Comparison of ENCODE assay signal across 7 cellular contexts in the genomic region with DNA sequence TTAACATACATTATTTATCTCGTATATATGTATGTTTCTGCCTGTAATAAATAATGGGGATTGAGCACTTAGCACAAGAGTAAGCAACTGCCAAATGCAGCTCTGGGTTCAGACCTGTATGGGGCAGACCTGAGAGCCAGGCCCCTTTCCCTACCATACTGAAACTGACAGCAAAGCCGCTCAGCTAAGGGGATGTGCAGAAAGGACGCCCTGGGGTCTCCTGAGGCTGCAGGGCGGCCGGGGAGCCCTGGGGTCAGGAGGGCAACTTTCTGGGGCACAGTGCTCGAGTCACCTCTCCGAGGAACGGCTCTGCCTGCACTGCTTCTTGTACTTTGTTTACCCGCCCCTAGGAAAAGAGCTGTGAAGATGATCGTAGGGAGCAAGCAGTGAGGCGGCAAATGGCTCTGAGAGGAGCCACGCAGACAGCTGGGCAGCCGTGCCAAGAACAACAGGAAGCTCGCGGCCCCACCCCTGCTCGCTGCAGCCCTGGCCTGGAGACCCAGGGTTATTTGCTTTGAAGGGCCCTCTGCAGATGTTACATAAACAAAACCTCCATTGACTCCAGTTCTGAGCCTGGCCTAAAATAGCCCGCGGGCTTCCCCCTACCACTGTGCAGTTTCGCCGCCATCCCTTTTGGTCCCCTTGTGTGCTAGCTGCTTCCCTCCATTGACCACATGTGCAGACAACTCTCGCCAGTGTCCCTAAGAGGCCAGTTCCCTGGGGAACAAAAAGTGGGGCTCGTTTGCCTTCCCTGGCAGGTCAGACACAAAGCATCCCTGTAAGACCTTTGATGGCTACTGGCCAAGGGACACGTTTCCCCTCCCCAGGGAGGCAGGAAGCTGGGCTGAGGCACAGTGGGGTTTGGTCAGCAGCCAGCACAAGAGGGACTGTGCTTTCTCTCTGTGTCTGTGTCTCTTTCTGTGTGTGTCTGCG.
DNase-seq lines count a peak whose midpoint lies in the region; ATAC-seq and TF ChIP-seq lines count a peak whose summit lies in the region.

No MANE protein-coding gene starts in this region.

- peak overlapping the region; percentile 49 for H3K4me3 ChIP-seq in GM12865 (ENCODE audit: low read depth, low read length)
- no peak overlapping the region for H3K4me3 ChIP-seq in IMR-90 (ENCODE audit: insufficient read depth, low read depth, low read length)
- peak overlapping the region; percentile 36 for H3K4me3 ChIP-seq in lower lobe of right lung

- TF ChIP-seq CTCF in GM12865 (IDR thresholded peaks at IDR 0.05; ENCODE audit: insufficient read depth, low read depth, low read length, missing control alignments), result peak; percentile 24
- TF ChIP-seq CTCF in IMR-90 (conservative IDR thresholded peaks at IDR 0.05; ENCODE audit: low read depth, low read length), result 0 out of 2 replicates have a peak, but pooled peaks have one; percentile 10
- no peak for TF ChIP-seq CTCF in lower lobe of right lung (IDR thresholded peaks at IDR 0.05)

- peak overlapping the region; percentile 97 for H4K8ac ChIP-seq in IMR-90 (ENCODE audit: low read depth in 2 of 2, low read length in 2 of 2)

- peak overlapping the region; percentile 98 for H4K91ac ChIP-seq in IMR-90 (ENCODE audit: insufficient read depth, low read depth, low read length)

- peak overlapping the region; percentile 95 for H3K14ac ChIP-seq in IMR-90 (replicated peaks; ENCODE audit: low read depth, low read length)

- H3K18ac ChIP-seq in IMR-90 (ENCODE audit: low read depth, low read length), result peak overlapping the region; percentile 89

- H2AK5ac ChIP-seq in IMR-90 (ENCODE audit: low read depth, low read length), result peak overlapping the region; percentile 81

- H2BK5ac ChIP-seq in IMR-90 (ENCODE audit: low read depth, low read length, poor library complexity, severe bottlenecking), result peak overlapping the region; percentile 67

- peak overlapping the region; percentile 90 for H2AK9ac ChIP-seq in IMR-90 (replicated peaks; ENCODE audit: low read depth, low read length, poor library complexity)

- CTCF ChIA-PET in IMR-90 (lab: Yijun Ruan, JAX), result interaction anchor here (0.6 to 1.0 kb wide), 2 partner anchors 14 to 488 kb away, joined by 3 to 6 read pairs; no protein-coding TSS in a partner anchor

- H3K9me3 ChIP-seq in IMR-90 (ENCODE audit: control insufficient read depth, insufficient read depth, low read length), result no peaks in the 10 kb centered on the region
- H3K9me3 ChIP-seq in lower lobe of right lung, result no peaks in the 10 kb centered on the region

- H4K5ac ChIP-seq in IMR-90 (ENCODE audit: low read depth, low read length), result peak overlapping the region; percentile 96

- BruUV-seq in IMR-90 (replicated peaks; lab: Mats Ljungman, UMichigan), result no TSS peak

- H3K23ac ChIP-seq in IMR-90 (ENCODE audit: low read depth, low read length), result peak overlapping the region; percentile 81

- peak overlapping the region; percentile 99 for H2BK120ac ChIP-seq in IMR-90 (ENCODE audit: low read depth, low read length)

- dilution Hi-C loops in IMR-90 (cut with HindIII; ENCODE audit: low sequenced_read_pairs, unreplicated experiment), result no loop called here

- peak overlapping the region; percentile 45 for H3K4me2 ChIP-seq in IMR-90 (ENCODE audit: low read depth, low read length)

- H3K9ac ChIP-seq in IMR-90 (ENCODE audit: low read depth, low read length), result peak overlapping the region; percentile 62

- H3K27ac ChIP-seq in IMR-90 (ENCODE audit: insufficient read depth, low read length) (peak overlapping the region; percentile 86), lower lobe of right lung (peak overlapping the region; percentile 77)

- TF ChIP-seq RAD21 in IMR-90 (IDR thresholded peaks at IDR 0.05; ENCODE audit: low read length), result peak; percentile 4; the same call in 1 of the 2 replicates

- H4K20me1 ChIP-seq in IMR-90 (ENCODE audit: insufficient read depth, low read length), result no peaks in the 10 kb centered on the region

- TF ChIP-seq POLR2A in IMR-90 (IDR thresholded peaks at IDR 0.05; ENCODE audit: low read depth, low read length), result no peak

- H3K36me3 ChIP-seq in IMR-90 (ENCODE audit: control insufficient read depth, insufficient read depth, low read length), result no peaks in the 10 kb centered on the region
- H3K36me3 ChIP-seq in lower lobe of right lung, result no peaks in the 10 kb centered on the region

- peak overlapping the region; percentile 93 for H2AFZ ChIP-seq in IMR-90 (replicated peaks; ENCODE audit: low read length, poor library complexity)

- intact Hi-C loops in IMR-90 (cut with micrococcal nuclease), result loop anchor here (5.0 to 10.0 kb wide), 3 partner anchors 125 to 362 kb away; a partner anchor contains a TSS
- intact Hi-C loops in lower lobe of right lung (cut with DNase I), result no loop called here

- no peaks in the 10 kb centered on the region for H3K79me1 ChIP-seq in IMR-90 (ENCODE audit: low read depth in 1 of 2, low read length in 2 of 2)

- H2BK15ac ChIP-seq in IMR-90 (ENCODE audit: low read depth, low read length), result peak overlapping the region; percentile 98

- POLR2A ChIA-PET in IMR-90 (lab: Charles Lee; ENCODE audit: unreplicated experiment), result interaction anchor here (0.6 to 1.7 kb wide), 7 partner anchors 14 to 1234 kb away, joined by 3 to 6 read pairs (median 4); no protein-coding TSS in a partner anchor

- peak; percentile 93 for DNase-seq in GM12865 (ENCODE audit: low read depth)
- peak; percentile 77 for DNase-seq in IMR-90
- peak; percentile 64 for DNase-seq in dermis blood vessel endothelial cell
- DNase-seq in lower lobe of right lung, result peak; percentile 77
- DNase-seq in superior temporal gyrus (ENCODE audit: extremely low spot score), result peak; percentile 36

- H3K27me3 ChIP-seq in IMR-90 (ENCODE audit: control insufficient read depth, insufficient read depth, low read length) (no peaks in the 10 kb centered on the region), lower lobe of right lung (ENCODE audit: low read depth) (no peaks in the 10 kb centered on the region)

- H2BK20ac ChIP-seq in IMR-90 (ENCODE audit: low read depth, low read length), result peak overlapping the region; percentile 99

- peaks cover 22% of the 10 kb centered on the region for H3K4me1 ChIP-seq in IMR-90 (ENCODE audit: control insufficient read depth, insufficient read depth, low read length)
- peaks cover 38% of the 10 kb centered on the region for H3K4me1 ChIP-seq in lower lobe of right lung

- WGBS in IMR-90 (ENCODE audit: extremely low coverage in 2 of 2, insufficient read length in 1 of 2), 2 experiments, result 3% methylated on average over 11 of the region's 24 CpGs; no CpG with 5 or more reads in 1 of the 2 experiments

- peak overlapping the region; percentile 99 for H3K4ac ChIP-seq in IMR-90 (ENCODE audit: low read depth, low read length)

- ATAC-seq in GM21723 (IDR thresholded peaks at IDR 0.05; ENCODE audit: unreplicated experiment) (peak; percentile 79), IMR-90 (ENCODE audit: low read depth) (peak; percentile 83), lower lobe of right lung (peak; percentile 88 to 90)

- H3K56ac ChIP-seq in IMR-90 (ENCODE audit: extremely low read depth, insufficient read depth, low read length), result peak overlapping the region; percentile 85

- H3K9me1 ChIP-seq in IMR-90 (ENCODE audit: insufficient read depth, low read length), result peaks cover 2% of the 10 kb centered on the region; the same call in 1 of the 2 replicates

- in situ Hi-C loops in IMR-90 (cut with MboI; ENCODE audit: low sequenced_read_pairs), result loop anchor here (25.0 kb wide), 1 partner anchor 515 kb away; no protein-coding TSS in a partner anchor

TF ChIP-seq in IMR-90, 13 proteins besides CTCF, POLR2A, EP300 and RAD21 (continues in another document):
- TF ChIP-seq NFE2L2 (IDR thresholded peaks at IDR 0.05; ENCODE audit: low read depth, low read length), result no peak
- TF ChIP-seq BHLHE40 (IDR thresholded peaks at IDR 0.05; ENCODE audit: low read depth, low read length), result 0 out of 2 replicates have a peak, but pooled peaks have one; percentile 9
- TF ChIP-seq MAFK (IDR thresholded peaks at IDR 0.05; ENCODE audit: low read depth, low read length), result no peak
- no peak for TF ChIP-seq CEBPB (IDR thresholded peaks at IDR 0.05; ENCODE audit: low read depth, low read length)
- no peak for TF ChIP-seq FOS (IDR thresholded peaks at IDR 0.05; ENCODE audit: low read depth, low read length)
- TF ChIP-seq, protein P1, sequence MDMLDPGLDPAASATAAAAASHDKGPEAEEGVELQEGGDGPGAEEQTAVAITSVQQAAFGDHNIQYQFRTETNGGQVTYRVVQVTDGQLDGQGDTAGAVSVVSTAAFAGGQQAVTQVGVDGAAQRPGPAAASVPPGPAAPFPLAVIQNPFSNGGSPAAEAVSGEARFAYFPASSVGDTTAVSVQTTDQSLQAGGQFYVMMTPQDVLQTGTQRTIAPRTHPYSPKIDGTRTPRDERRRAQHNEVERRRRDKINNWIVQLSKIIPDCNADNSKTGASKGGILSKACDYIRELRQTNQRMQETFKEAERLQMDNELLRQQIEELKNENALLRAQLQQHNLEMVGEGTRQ (IDR thresholded peaks at IDR 0.05; ENCODE audit: low read depth, low read length), result no peak
- no peak for TF ChIP-seq RCOR1 (IDR thresholded peaks at IDR 0.05; ENCODE audit: insufficient replicate concordance, low read length)
- no peak for TF ChIP-seq RFX5 (IDR thresholded peaks at IDR 0.05; ENCODE audit: low read depth, low read length)

TF ChIP-seq in PFSK-1, 5 proteins besides CTCF, POLR2A, EP300 and RAD21 (continues in another document):
- peak; percentile 97; the same call in 1 of the 2 replicates for TF ChIP-seq SIN3A (IDR thresholded peaks at IDR 0.05; ENCODE audit: borderline replicate concordance, insufficient read depth, low read length)
- peak; percentile 69; the same call in 1 of the 2 replicates for TF ChIP-seq POLR2AphosphoS5 (IDR thresholded peaks at IDR 0.05; ENCODE audit: low read depth, low read length)
- TF ChIP-seq FOXP2 (optimal IDR thresholded peaks at IDR 0.05; ENCODE audit: borderline replicate concordance, extremely low read depth, extremely low read length, insufficient read depth), result peak; percentile 74
- no peak for TF ChIP-seq TAF1 (IDR thresholded peaks at IDR 0.05; ENCODE audit: borderline replicate concordance, insufficient read depth, low read length)

Comparison
In these comparisons a context has a peak if more than half of its experiments do, and no peak if none do; other contexts are left out.
1. DNase-seq: peak in every context shown above with its lines; median percentile 93 in GM12865; 77 in IMR-90; 77 in lower lobe of right lung; 64 in dermis blood vessel endothelial cell; 36 in superior temporal gyrus.